7 cellular contexts compared by ENCODE assay signal in the genomic region with DNA sequence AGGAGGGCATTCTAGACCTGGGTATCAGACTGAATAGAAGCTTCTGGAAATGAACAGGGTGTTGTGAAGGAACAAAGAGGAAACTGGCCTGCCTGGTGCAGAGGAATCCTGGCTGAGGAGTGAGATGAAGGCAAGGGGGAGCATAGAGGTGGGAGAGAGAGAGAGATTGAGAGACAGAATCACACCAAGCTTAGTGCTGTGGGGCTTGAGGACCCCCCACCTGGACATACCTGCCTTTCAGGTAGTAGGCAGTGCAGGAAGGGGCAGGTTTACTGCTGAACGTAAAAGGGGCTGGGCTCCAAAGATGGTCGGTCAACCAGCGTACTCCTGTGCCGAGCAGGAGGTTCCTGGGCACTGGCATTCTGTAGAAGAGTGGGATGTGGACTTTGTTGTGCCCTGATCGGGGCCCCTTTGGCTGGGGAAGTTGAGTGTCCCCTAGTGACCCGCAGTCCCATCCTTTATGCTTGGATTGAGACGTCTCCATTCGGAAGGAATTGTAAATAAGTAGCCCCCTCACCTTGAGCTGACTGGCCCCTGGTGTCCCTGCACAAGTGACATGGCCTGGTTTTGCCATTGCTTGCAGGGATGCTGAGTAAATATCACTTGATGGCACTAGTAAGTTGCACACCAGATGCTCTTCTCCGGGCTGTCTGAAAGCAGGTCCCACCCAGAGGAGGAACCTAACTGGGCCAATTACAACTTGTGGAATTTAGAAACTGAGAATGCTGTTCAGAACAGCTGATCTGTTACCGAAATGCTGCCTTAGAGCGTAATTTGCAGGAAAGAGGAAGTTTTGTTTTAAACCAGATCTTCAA. TPM values are rescaled to one million over a fixed set of nuclear protein-coding genes. Genes with fewer than 3 reads are reported as not detected.
A peak's percentile ranks its signal among the peaks of the same experiment; 100 is the strongest.
DNase-seq lines count a peak whose midpoint lies in the region; ATAC-seq and TF ChIP-seq lines count a peak whose summit lies in the region.

No MANE protein-coding gene starts in this region.

- no peak for TF ChIP-seq POLR2A in GM18505 (IDR thresholded peaks at IDR 0.05; ENCODE audit: borderline replicate concordance, extremely low read depth, insufficient read depth, insufficient read length)
- TF ChIP-seq POLR2A in Peyer's patch (IDR thresholded peaks at IDR 0.05): no peak
- TF ChIP-seq POLR2A in adrenal gland (IDR thresholded peaks at IDR 0.05): no peak
- no peak for TF ChIP-seq POLR2A in prostate gland (IDR thresholded peaks at IDR 0.05)

- H3K27ac ChIP-seq in Peyer's patch (peak overlapping the region; percentile 19 to 76 (median 56)), adrenal gland (peak overlapping the region in 2 of 5 donors; percentile 72 to 92), heart right ventricle (peak overlapping the region in 9 of 10 donors; percentile 28 to 87 (median 75)), prostate gland (no peak overlapping the region)

- H3K4me1 ChIP-seq in Peyer's patch: peaks cover 0 to 27% (median 12%) of the 10 kb centered on the region in 4 donors
- peaks cover 18 to 26% of the 10 kb centered on the region in 2 donors for H3K4me1 ChIP-seq in adrenal gland (replicated peaks in 1 of 2)
- peaks cover 15 to 55% (median 31%) of the 10 kb centered on the region in 9 donors for H3K4me1 ChIP-seq in heart right ventricle
- H3K4me1 ChIP-seq in prostate gland (replicated peaks): peaks cover 11% of the 10 kb centered on the region

- H3K4me3 ChIP-seq in Peyer's patch (peak overlapping the region; percentile 56 to 93 (median 74)), adrenal gland (peak overlapping the region in 1 of 4 donors; percentile 78), heart right ventricle (peak overlapping the region; percentile 60 to 87 (median 74)), prostate gland (peak overlapping the region; percentile 46 to 61)

- H3K36me3 ChIP-seq in Peyer's patch (peaks cover 0 to 4% (median 0%) of the 10 kb centered on the region in 3 donors), adrenal gland (replicated peaks in 1 of 2) (no peaks in the 10 kb centered on the region), heart right ventricle (peaks cover 0 to 8% (median 0%) of the 10 kb centered on the region in 9 donors), prostate gland (no peaks in the 10 kb centered on the region)

- no peaks in the 10 kb centered on the region for H3K27me3 ChIP-seq in Peyer's patch
- H3K27me3 ChIP-seq in adrenal gland: no peaks in the 10 kb centered on the region
- no peaks in the 10 kb centered on the region for H3K27me3 ChIP-seq in heart right ventricle
- H3K27me3 ChIP-seq in prostate gland (replicated peaks; ENCODE audit: insufficient read depth): no peaks in the 10 kb centered on the region

- TF ChIP-seq CTCF in Peyer's patch (IDR thresholded peaks at IDR 0.05) (no peak), adrenal gland (IDR thresholded peaks at IDR 0.05) (no peak), heart right ventricle (IDR thresholded peaks at IDR 0.05) (peak in 4 of 9 donors; percentile 18 to 29 (median 26)), prostate gland (IDR thresholded peaks at IDR 0.05) (no peak)

- H3K9me3 ChIP-seq in Peyer's patch (no peaks in the 10 kb centered on the region), adrenal gland (replicated peaks in 1 of 3) (no peaks in the 10 kb centered on the region), heart right ventricle (peaks cover 0 to under 1% (median 0%) of the 10 kb centered on the region in 11 donors), prostate gland (no peaks in the 10 kb centered on the region)

- DNase-seq in Peyer's patch (peak in 2 of 3 donors; percentile 54 to 70), adrenal gland (peak; percentile 30 to 67 (median 34)), heart right ventricle (peak in 1 of 2 donors; percentile 38), prostate gland (ENCODE audit: low spot score) (peak; percentile 25), iPS-NIHi7 (ENCODE audit: extremely low spot score) (no peak)

- 52 to 64% (median 54%) methylated on average over 11 of the region's 11 CpGs for WGBS in adrenal gland, 4 donors
- WGBS in heart right ventricle, 2 donors: 41 to 45% methylated on average over 11 of the region's 11 CpGs
- WGBS in prostate gland: 13% methylated on average over 11 of the region's 11 CpGs

- ATAC-seq in GM18505 (IDR thresholded peaks at IDR 0.05; ENCODE audit: unreplicated experiment) (peak; percentile 28), HG02885 (IDR thresholded peaks at IDR 0.05; ENCODE audit: poor library complexity, unreplicated experiment) (peak; percentile 34), heart right ventricle (peak in 7 of 8 donors; percentile 27 to 62 (median 50))

- intact Hi-C loops in adrenal gland (cut with DNase I) (loop anchor here in 1 of 2 donors (5.0 kb wide), 1 partner anchor 94 kb away; a partner anchor contains a TSS), heart right ventricle (cut with DNase I) (loop anchor here in 5 of 10 donors (5.0 to 10.0 kb wide), 5 partner anchors 46 to 169 kb away; a partner anchor contains a TSS), prostate gland (cut with DNase I) (loop anchor here (5.0 kb wide), 2 partner anchors 46 to 111 kb away; a partner anchor contains a TSS)

RNA-seq across cellular contexts. Expression of a gene that starts 1.4 kb away (rescaled TPM):
- 10 to 100 TPM; 21.5 to 67.7 (median 50.3) TPM for total RNA-seq in Peyer's patch
- 100 to 1,000 TPM in 1 of 8 donors, 10 to 100 TPM in 7; 44.7 to 101 (median 57.5) TPM for total RNA-seq in adrenal gland
- 100 to 1,000 TPM in 1 of 3 donors, 10 to 100 TPM in 2; 26.8 to 101 (median 38.2) TPM for polyA plus RNA-seq in adrenal gland
- 10 to 100 TPM; 53.6 to 82.2 (median 63.7) TPM for total RNA-seq in heart right ventricle
- 10 to 100 TPM; 43.5 to 76.6 TPM for polyA plus RNA-seq in heart right ventricle
- total RNA-seq in prostate gland: 10 to 100 TPM; 45.2 to 73.2 TPM

Comparison
In these comparisons a context has a peak if more than half of its experiments do, and no peak if none do; other contexts are left out.
1. H3K27ac ChIP-seq: peak in Peyer's patch (4 of 4) and heart right ventricle (9 of 10); none in prostate gland (0 of 2).
2. Peak in every context shown above with its lines, with median percentiles within 50 percentile points of each other: ATAC-seq.